In the genomic region with DNA sequence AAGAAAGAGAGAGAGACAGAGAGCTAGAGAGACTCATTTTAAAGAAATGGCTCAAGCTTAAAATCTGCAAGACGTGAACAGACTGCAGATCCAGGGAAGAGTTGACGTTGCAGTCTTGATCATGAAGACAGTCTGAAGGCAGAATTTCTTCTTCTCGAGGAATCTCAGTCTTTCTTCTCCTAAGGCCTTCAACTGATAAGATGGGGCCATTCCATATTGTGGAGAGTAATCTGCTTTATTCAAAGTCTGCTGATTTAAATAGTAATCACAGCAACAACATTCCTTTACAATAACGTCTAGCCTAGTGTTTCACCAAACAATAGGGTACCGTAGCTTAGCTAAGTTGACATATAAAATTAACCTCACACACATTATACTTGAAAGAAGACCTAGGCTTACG, we compare ENCODE assay signal across 34 cellular contexts.
"Had no signal": no experiment of that assay in that cellular context is flagged by ENCODE, and none has a peak within 500 bp of the region (broad histone marks: within the 10 kb centered on the region; RNA-seq: fewer than 3 reads in every experiment).

No MANE protein-coding gene starts in this region.

- H3K9me3 ChIP-seq: MG63 had no signal

- DNase-seq: Karpas-422, Kasumi-1, MG63, MM.1S, MV-4-11, NCI-H1048, NCI-H1092, NCI-H1092 treated with DMSO at 0.1 percent for 48 hours, NCI-H1105, NCI-H1105 treated with DMSO at 0.1 percent for 48 hours, NCI-H1417, NCI-H1417 treated with DMSO at 0.1 percent for 48 hours, NCI-H1436, NCI-H1436 treated with DMSO at 0.1 percent for 48 hours, NCI-H146, NCI-H1694, NCI-H1694 treated with DMSO at 0.1 percent for 48 hours, NCI-H187, NCI-H187 treated with DMSO at 0.1 percent for 48 hours, NCI-H1930, NCI-H2029, NCI-H2029 treated with DMSO at 0.1 percent for 48 hours, NCI-H2081, NCI-H2081 treated with DMSO at 0.1 percent for 48 hours, NCI-H2107, NCI-H2171, NCI-H2171 treated with DMSO at 0.1 percent for 48 hours, NCI-H2227 treated with DMSO at 0.1 percent for 48 hours, NCI-H226, NCI-H345, NCI-H446, NCI-H446 treated with DMSO at 0.1 percent for 48 hours, NCI-H510A, NCI-H510A treated with DMSO at 0.1 percent for 48 hours had no signal

- H3K36me3 ChIP-seq: MG63 had no signal

- H3K4me3 ChIP-seq: MG63 had no signal

- H3K27me3 ChIP-seq: MG63 had no signal
